ENCODE assay signal across 25 cellular contexts in the genomic region with DNA sequence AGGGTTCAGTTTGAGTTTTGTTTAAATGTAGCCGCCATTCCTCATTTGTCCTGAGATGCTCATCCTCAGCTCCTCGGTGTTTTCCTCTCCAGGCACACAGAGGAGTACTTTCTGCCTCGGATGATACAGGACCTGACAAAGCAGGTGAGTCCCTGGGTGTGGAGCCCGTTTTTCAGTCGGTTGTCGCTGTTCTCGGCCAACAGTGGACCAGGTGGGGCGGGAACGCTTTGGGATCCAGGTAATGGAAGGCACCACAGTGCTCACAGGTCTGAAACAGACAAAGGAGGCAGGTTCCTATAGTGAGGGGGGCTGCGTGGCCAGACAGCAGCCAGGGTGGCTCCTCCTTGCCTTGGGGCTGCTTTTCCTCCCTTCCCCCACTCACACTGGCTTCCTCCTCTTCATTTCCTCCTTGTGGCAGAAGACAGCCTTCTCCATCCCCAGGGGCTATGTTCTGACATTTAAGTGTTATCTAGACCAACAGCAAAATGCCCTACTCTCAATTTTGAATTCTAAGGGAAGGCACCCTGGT. TPM values are rescaled to one million over a fixed set of nuclear protein-coding genes. Genes with fewer than 3 reads are reported as not detected.
DNase-seq lines count a peak whose midpoint lies in the region; TF ChIP-seq lines count a peak whose summit lies in the region.
"Had no signal": no experiment of that assay in that cellular context is flagged by ENCODE, and none has a peak within 500 bp of the region (broad histone marks: within the 10 kb centered on the region; RNA-seq: fewer than 3 reads in every experiment).

No MANE protein-coding gene starts in this region.

- H3K36me3 Mint-ChIP-seq in activated CD4-positive, alpha-beta T cell treated with anti-CD3 and anti-CD28 coated beads, Interleukin-2, amount 10 ng/mL, durations not matched to agents 7 days and 5 days (ENCODE audit: low read depth) = peaks cover 21% of the 10 kb centered on the region

- peaks cover 14% of the 10 kb centered on the region for H3K9me3 ChIP-seq in BLaER1
- peaks cover 5 to 23% (median 12%) of the 10 kb centered on the region in 11 experiments; a peak in 18 of 22 replicates for H3K9me3 ChIP-seq in BLaER1 treated with 17β-estradiol and CSF1 and Interleukin-3, amounts not matched to agents 10 nM and 100 nM (replicated peaks in 1 of 11)
- H3K9me3 ChIP-seq: SJCRH30 had no signal

- peak overlapping the region; percentile 77 for H3K27ac ChIP-seq in BLaER1
- peak overlapping the region in 8 of 11 experiments; percentile 24 to 79 (median 66); a peak in 16 of 22 replicates for H3K27ac ChIP-seq in BLaER1 treated with 17β-estradiol and CSF1 and Interleukin-3, amounts not matched to agents 10 nM and 100 nM
- peak overlapping the region; percentile 81; the same call in 1 of the 2 replicates for H3K27ac ChIP-seq in VCaP
- H3K27ac ChIP-seq: RWPE1, SJCRH30 had no signal

- peak overlapping the region; percentile 84 for H3K4me2 ChIP-seq in BLaER1
- peak overlapping the region; percentile 52 to 88 (median 81) for H3K4me2 ChIP-seq in BLaER1 treated with 17β-estradiol and CSF1 and Interleukin-3, amounts not matched to agents 10 nM and 100 nM

- POLR2A ChIA-PET in activated CD4-positive, alpha-beta T cell treated with anti-CD3 and anti-CD28 coated beads, Interleukin-2, amount 10 ng/mL, durations not matched to agents 7 days and 5 days (lab: Charles Lee) = no interaction called here

- H3K9ac ChIP-seq in BLaER1 = peak overlapping the region; percentile 48
- peak overlapping the region in 8 of 11 experiments; percentile 13 to 71 (median 52); a peak in 12 of 22 replicates for H3K9ac ChIP-seq in BLaER1 treated with 17β-estradiol and CSF1 and Interleukin-3, amounts not matched to agents 10 nM and 100 nM

- H3K4me3 Mint-ChIP-seq in activated CD4-positive, alpha-beta T cell treated with anti-CD3 and anti-CD28 coated beads, Interleukin-2, amount 10 ng/mL, durations not matched to agents 7 days and 5 days = no peak overlapping the region
- H3K4me3 Mint-ChIP-seq: CD8-positive, alpha-beta memory T cell had no signal

- no peaks in the 10 kb centered on the region for H3K4me1 Mint-ChIP-seq in activated CD4-positive, alpha-beta T cell treated with anti-CD3 and anti-CD28 coated beads, Interleukin-2, amount 10 ng/mL, durations not matched to agents 7 days and 5 days

- peaks cover 39% of the 10 kb centered on the region for H3K4me1 ChIP-seq in BLaER1
- H3K4me1 ChIP-seq in BLaER1 treated with 17β-estradiol and CSF1 and Interleukin-3, amounts not matched to agents 10 nM and 100 nM = peaks cover 12 to 55% (median 36%) of the 10 kb centered on the region in 10 experiments
- H3K4me1 ChIP-seq: SJCRH30 had no signal

- peak overlapping the region; percentile 38; the same call in 1 of the 2 replicates for H3K4me3 ChIP-seq in BLaER1
- H3K4me3 ChIP-seq in BLaER1 treated with 17β-estradiol and CSF1 and Interleukin-3, amounts not matched to agents 10 nM and 100 nM = no peak overlapping the region
- H3K4me3 ChIP-seq: SJCRH30 had no signal

- H4K20me1 ChIP-seq in BLaER1 = no peaks in the 10 kb centered on the region
- peaks cover 0 to 67% (median 7%) of the 10 kb centered on the region in 11 experiments; a peak in 10 of 22 replicates for H4K20me1 ChIP-seq in BLaER1 treated with 17β-estradiol and CSF1 and Interleukin-3, amounts not matched to agents 10 nM and 100 nM

- peaks cover 76% of the 10 kb centered on the region for H3K36me3 ChIP-seq in BLaER1
- peaks cover 64 to 87% (median 70%) of the 10 kb centered on the region in 11 experiments for H3K36me3 ChIP-seq in BLaER1 treated with 17β-estradiol and CSF1 and Interleukin-3, amounts not matched to agents 10 nM and 100 nM
- H3K36me3 ChIP-seq: SJCRH30 had no signal

- no peak overlapping the region for H3K27ac Mint-ChIP-seq in activated CD4-positive, alpha-beta T cell treated with anti-CD3 and anti-CD28 coated beads, Interleukin-2, amount 10 ng/mL, durations not matched to agents 7 days and 5 days
- H3K27ac Mint-ChIP-seq: CD8-positive, alpha-beta memory T cell had no signal

- H3K9me3 Mint-ChIP-seq in activated CD4-positive, alpha-beta T cell treated with anti-CD3 and anti-CD28 coated beads, Interleukin-2, amount 10 ng/mL, durations not matched to agents 7 days and 5 days = no peaks in the 10 kb centered on the region
- H3K9me3 Mint-ChIP-seq: CD8-positive, alpha-beta memory T cell had no signal

- peak; percentile 42 for DNase-seq in posterior vena cava (ENCODE audit: low spot score)
- no peak for DNase-seq in DMS 273 treated with DMSO at 0.1 percent for 48 hours (lab: John Stamatoyannopoulos, UW)
- no peak for DNase-seq in NCI-H748 (lab: John Stamatoyannopoulos, UW; ENCODE audit: unreplicated experiment)
- no peak for DNase-seq in activated CD4-positive, alpha-beta T cell treated with anti-CD3 and anti-CD28 coated beads, Interleukin-2, amount 10 ng/mL, durations not matched to agents 7 days and 5 days
- DNase-seq: Calu3; GDM1; GOT3; HCEC 1CT; KBM-7; MM.1S; NCI-H1092 treated with DMSO at 0.1 percent for 48 hours; NCI-H1436 treated with DMSO at 0.1 percent for 48 hours; NCI-H1930; NCI-H2227 treated with DMSO at 0.1 percent for 48 hours; NCI-H510A; NCI-H774; NK-92 treated with Interleukin-12 subunit alpha and Interleukin-12 subunit beta, amount 100 ng/mL, for 24 hours; SJCRH30 had no signal

- CTCF ChIA-PET in activated CD4-positive, alpha-beta T cell treated with anti-CD3 and anti-CD28 coated beads, Interleukin-2, amount 10 ng/mL, durations not matched to agents 7 days and 5 days (lab: Charles Lee) = no interaction called here

- H3K27me3 ChIP-seq in BLaER1 = no peaks in the 10 kb centered on the region
- no peaks in the 10 kb centered on the region for H3K27me3 ChIP-seq in BLaER1 treated with 17β-estradiol and CSF1 and Interleukin-3, amounts not matched to agents 10 nM and 100 nM
- H3K27me3 ChIP-seq: SJCRH30 had no signal

- intact Hi-C loops in posterior vena cava (cut with DNase I) = no loop called here

- no peaks in the 10 kb centered on the region for H3K27me3 Mint-ChIP-seq in activated CD4-positive, alpha-beta T cell treated with anti-CD3 and anti-CD28 coated beads, Interleukin-2, amount 10 ng/mL, durations not matched to agents 7 days and 5 days
- H3K27me3 Mint-ChIP-seq: CD8-positive, alpha-beta memory T cell had no signal

- no peak for TF ChIP-seq CTCF in VCaP (conservative IDR thresholded peaks at IDR 0.05)

RNA-seq across cellular contexts. Expression of gene NADSYN1, which starts 19.4 kb away (rescaled TPM):
- total RNA-seq in posterior vena cava = 10 to 100 TPM; 38.7 to 48.1 TPM
- total RNA-seq in activated CD4-positive, alpha-beta T cell treated with anti-CD3 and anti-CD28 coated beads, Interleukin-2, amount 10 ng/mL, durations not matched to agents 7 days and 5 days = 100 to 1,000 TPM; 120 to 127 TPM

RNA-seq across cellular contexts. Expression of gene DHCR7, which starts 24.2 kb away (rescaled TPM):
- total RNA-seq in posterior vena cava = 10 to 100 TPM; 14.9 to 15.5 TPM
- 10 to 100 TPM; 29.5 to 30.1 TPM for total RNA-seq in activated CD4-positive, alpha-beta T cell treated with anti-CD3 and anti-CD28 coated beads, Interleukin-2, amount 10 ng/mL, durations not matched to agents 7 days and 5 days

RNA-seq across cellular contexts. Expression of gene KRTAP5-7, which starts 54.6 kb away (rescaled TPM):
- under 1 TPM in 1 of 2 donors, not detected in 1; 0.24 TPM for total RNA-seq in posterior vena cava
- under 1 TPM in 1 of 2 experiments, not detected in 1; 0.29 TPM for total RNA-seq in activated CD4-positive, alpha-beta T cell treated with anti-CD3 and anti-CD28 coated beads, Interleukin-2, amount 10 ng/mL, durations not matched to agents 7 days and 5 days
- total RNA-seq: Calu3; CD8-positive, alpha-beta memory T cell; Daoy; HT1080; SJCRH30 had no signal
